Comparison of ENCODE assay signal across 8 cellular contexts in the genomic region with DNA sequence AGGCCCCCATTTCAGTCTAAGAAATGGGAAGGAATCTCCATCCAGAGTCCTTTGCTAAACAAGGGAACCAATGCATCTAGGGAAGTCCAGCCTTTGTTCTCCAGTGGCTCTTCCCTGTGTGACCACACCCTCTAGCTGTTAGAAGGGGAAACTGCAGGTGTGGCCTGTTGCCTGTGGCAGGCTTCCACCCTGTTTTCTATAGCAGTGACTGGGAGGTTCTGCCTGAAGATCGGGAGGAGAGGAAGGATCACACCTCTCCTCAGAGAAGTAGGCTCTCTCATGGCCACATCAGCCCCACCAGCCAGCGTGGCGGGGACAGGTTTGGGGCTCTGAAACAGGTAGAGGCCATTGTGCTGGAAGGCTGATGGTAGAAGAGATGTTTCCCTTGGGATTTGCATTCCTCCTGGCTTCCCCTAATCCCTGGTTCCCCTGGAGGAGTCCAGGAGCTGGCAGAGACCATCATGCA. TPM values are rescaled to one million over a fixed set of nuclear protein-coding genes. Genes with fewer than 3 reads are reported as not detected.
A peak's percentile ranks its signal among the peaks of the same experiment; 100 is the strongest.
DNase-seq lines count a peak whose midpoint lies in the region; ATAC-seq and TF ChIP-seq lines count a peak whose summit lies in the region.

No MANE protein-coding gene starts in this region.

- TF ChIP-seq POLR2A in thyroid gland (IDR thresholded peaks at IDR 0.05), result no peak

- no peaks in the 10 kb centered on the region for H4K20me1 ChIP-seq in OCI-LY7 (ENCODE audit: insufficient read depth, low read length)

- no peaks in the 10 kb centered on the region for H3K27me3 ChIP-seq in liver (ENCODE audit: control insufficient read depth in 4 of 4, insufficient read depth in 4 of 4, low read length in 3 of 4)
- H3K27me3 ChIP-seq in thyroid gland, result no peaks in the 10 kb centered on the region

- no peak overlapping the region for H3K4me2 ChIP-seq in OCI-LY7 (ENCODE audit: low read length)

- no TSS peak for BruUV-seq in OCI-LY7 (replicated peaks; lab: Mats Ljungman, UMichigan)

- TF ChIP-seq RAD21 in liver (IDR thresholded peaks at IDR 0.05), result peak; percentile 85 to 90

- no peak for ATAC-seq in HG03196 (IDR thresholded peaks at IDR 0.05; ENCODE audit: unreplicated experiment)

- H3K4me1 ChIP-seq in OCI-LY7 (ENCODE audit: insufficient read depth, low read length, poor library complexity, severe bottlenecking), result no peaks in the 10 kb centered on the region
- H3K4me1 ChIP-seq in liver (ENCODE audit: control insufficient read depth in 4 of 4, insufficient read depth in 4 of 4, low read length in 3 of 4), result peaks cover 16 to 32% (median 23%) of the 10 kb centered on the region in 4 donors
- H3K4me1 ChIP-seq in thyroid gland, result peaks cover 8 to 51% of the 10 kb centered on the region in 2 donors

- DNase-seq in DMS 273 (lab: John Stamatoyannopoulos, UW; ENCODE audit: unreplicated experiment) (peak; percentile 76), DMS 273 treated with DMSO at 0.1 percent for 48 hours (lab: John Stamatoyannopoulos, UW) (no peak), HPDE6-E6E7 (ENCODE audit: extremely low spot score) (peak; percentile 74), OCI-LY7 (ENCODE audit: low spot score) (peak; percentile 64), choroid plexus epithelial cell (ENCODE audit: low read depth) (peak; percentile 79), thyroid gland (peak; percentile 56 to 60)

- no peaks in the 10 kb centered on the region for H3K9me2 ChIP-seq in OCI-LY7 (ENCODE audit: insufficient read depth, low read length)

- intact Hi-C loops in OCI-LY7 (cut with micrococcal nuclease; ENCODE audit: unreplicated experiment) (no loop called here), thyroid gland (cut with DNase I) (loop anchor here (10.0 kb wide), 1 partner anchor 362 kb away; no protein-coding TSS in a partner anchor)

- H3K9me3 ChIP-seq in OCI-LY7 (ENCODE audit: low read length) (no peaks in the 10 kb centered on the region), liver (ENCODE audit: control insufficient read depth in 4 of 4, low read length in 3 of 4) (no peaks in the 10 kb centered on the region), thyroid gland (no peaks in the 10 kb centered on the region)

- WGBS in liver, result 64% methylated on average over 3 of the region's 3 CpGs
- 37 to 44% methylated on average over 3 of the region's 3 CpGs for WGBS in thyroid gland, 2 donors

- TF ChIP-seq CTCF in OCI-LY7 (conservative IDR thresholded peaks at IDR 0.05; ENCODE audit: low read length), result peak; percentile 90
- TF ChIP-seq CTCF in choroid plexus epithelial cell (conservative IDR thresholded peaks at IDR 0.05; ENCODE audit: low read depth, low read length), result peak; percentile 92
- peak; percentile 86 for TF ChIP-seq CTCF in liver (IDR thresholded peaks at IDR 0.05; ENCODE audit: low read depth, low read length, missing input control)
- TF ChIP-seq CTCF in thyroid gland (IDR thresholded peaks at IDR 0.05), result peak; percentile 39 to 86 (median 66)

- H3K79me2 ChIP-seq in OCI-LY7 (ENCODE audit: insufficient read depth, low read depth, low read length), result no peaks in the 10 kb centered on the region

- no peaks in the 10 kb centered on the region for H3K36me3 ChIP-seq in OCI-LY7 (ENCODE audit: insufficient read depth, low read length)
- peaks cover 0 to 4% (median 0%) of the 10 kb centered on the region in 4 donors for H3K36me3 ChIP-seq in liver (ENCODE audit: control insufficient read depth in 4 of 4, insufficient read depth in 3 of 4, low read depth in 1 of 4, low read length in 3 of 4)
- no peaks in the 10 kb centered on the region for H3K36me3 ChIP-seq in thyroid gland

- CTCF ChIA-PET in OCI-LY7 (lab: Charles Lee; ENCODE audit: unreplicated experiment), result interaction anchor here (1.0 kb wide), 1 partner anchor 48 kb away, joined by 5 read pairs; no protein-coding TSS in a partner anchor

- H3K4me3 ChIP-seq in OCI-LY7 (ENCODE audit: low read depth, low read length, poor library complexity, severe bottlenecking) (no peak overlapping the region), choroid plexus epithelial cell (ENCODE audit: low read depth, low read length) (no peak overlapping the region), liver (ENCODE audit: low read depth in 1 of 3, low read length in 3 of 3) (no peak overlapping the region), thyroid gland (replicated peaks in 1 of 3) (no peak overlapping the region)

- H2AFZ ChIP-seq in OCI-LY7 (ENCODE audit: low read length), result no peak overlapping the region

- H3K27ac ChIP-seq in OCI-LY7 (ENCODE audit: low read depth, low read length, poor library complexity, severe bottlenecking) (no peak overlapping the region), liver (ENCODE audit: low read depth in 1 of 2, low read length in 2 of 2) (peak overlapping the region; percentile 74 to 94), thyroid gland (peak overlapping the region in 2 of 3 donors; percentile 22 to 40)

- POLR2A ChIA-PET in OCI-LY7 (lab: Charles Lee), result no interaction called here

- peak overlapping the region; percentile 7 to 40 for H3K9ac ChIP-seq in liver (ENCODE audit: low read depth in 1 of 2, low read length in 2 of 2)

TF ChIP-seq in liver, 16 proteins besides CTCF, POLR2A, EP300 and RAD21:
- peak in 1 of 2 donors; percentile 23 for TF ChIP-seq HNF4A (conservative IDR thresholded peaks at IDR 0.05)
- TF ChIP-seq, protein P1, sequence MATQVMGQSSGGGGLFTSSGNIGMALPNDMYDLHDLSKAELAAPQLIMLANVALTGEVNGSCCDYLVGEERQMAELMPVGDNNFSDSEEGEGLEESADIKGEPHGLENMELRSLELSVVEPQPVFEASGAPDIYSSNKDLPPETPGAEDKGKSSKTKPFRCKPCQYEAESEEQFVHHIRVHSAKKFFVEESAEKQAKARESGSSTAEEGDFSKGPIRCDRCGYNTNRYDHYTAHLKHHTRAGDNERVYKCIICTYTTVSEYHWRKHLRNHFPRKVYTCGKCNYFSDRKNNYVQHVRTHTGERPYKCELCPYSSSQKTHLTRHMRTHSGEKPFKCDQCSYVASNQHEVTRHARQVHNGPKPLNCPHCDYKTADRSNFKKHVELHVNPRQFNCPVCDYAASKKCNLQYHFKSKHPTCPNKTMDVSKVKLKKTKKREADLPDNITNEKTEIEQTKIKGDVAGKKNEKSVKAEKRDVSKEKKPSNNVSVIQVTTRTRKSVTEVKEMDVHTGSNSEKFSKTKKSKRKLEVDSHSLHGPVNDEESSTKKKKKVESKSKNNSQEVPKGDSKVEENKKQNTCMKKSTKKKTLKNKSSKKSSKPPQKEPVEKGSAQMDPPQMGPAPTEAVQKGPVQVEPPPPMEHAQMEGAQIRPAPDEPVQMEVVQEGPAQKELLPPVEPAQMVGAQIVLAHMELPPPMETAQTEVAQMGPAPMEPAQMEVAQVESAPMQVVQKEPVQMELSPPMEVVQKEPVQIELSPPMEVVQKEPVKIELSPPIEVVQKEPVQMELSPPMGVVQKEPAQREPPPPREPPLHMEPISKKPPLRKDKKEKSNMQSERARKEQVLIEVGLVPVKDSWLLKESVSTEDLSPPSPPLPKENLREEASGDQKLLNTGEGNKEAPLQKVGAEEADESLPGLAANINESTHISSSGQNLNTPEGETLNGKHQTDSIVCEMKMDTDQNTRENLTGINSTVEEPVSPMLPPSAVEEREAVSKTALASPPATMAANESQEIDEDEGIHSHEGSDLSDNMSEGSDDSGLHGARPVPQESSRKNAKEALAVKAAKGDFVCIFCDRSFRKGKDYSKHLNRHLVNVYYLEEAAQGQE (IDR thresholded peaks at IDR 0.05), result peak; percentile 63
- no peak for TF ChIP-seq FOXA2 (IDR thresholded peaks at IDR 0.05)

RNA-seq across cellular contexts. Expression of gene TRIM8, which starts 47.7 kb away (rescaled TPM):
- total RNA-seq in OCI-LY7 (2014; rRNA removed; shearing (Covaris generic)), result 54.2 and 67.3 TPM in 2 replicates
- 73.1 and 92.1 TPM in 2 replicates for total RNA-seq in OCI-LY7 (2022)
- total RNA-seq in liver, result 10 to 100 TPM; 21.8 to 39.5 TPM
- polyA plus RNA-seq in liver, result 10 to 100 TPM; 15.8 to 45.3 TPM
- 100 to 1,000 TPM; 138 to 187 (median 162) TPM for total RNA-seq in thyroid gland
